1 cellular context compared by ENCODE assay signal in genomic region chr19:11230621-11231386, GRCh38.
TF ChIP-seq lines count a peak whose summit lies in the region.

No MANE protein-coding gene starts in this region.

TF ChIP-seq in HepG2, 621 proteins besides CTCF, POLR2A, EP300 and RAD21 (continued from another document and continues in another):
- TF ChIP-seq REPIN1 (CRISPR knock-in tag; IDR thresholded peaks at IDR 0.05; ENCODE audit: borderline replicate concordance, low read depth), result no peak
- no peak for TF ChIP-seq ELF1 (CRISPR knock-in tag; IDR thresholded peaks at IDR 0.05)
- no peak for TF ChIP-seq YEATS4 (CRISPR knock-in tag; IDR thresholded peaks at IDR 0.05; ENCODE audit: borderline replicate concordance)
- TF ChIP-seq NFIC (IDR thresholded peaks at IDR 0.05; ENCODE audit: low read length), result no peak
- no peak for TF ChIP-seq PRDM10 (CRISPR knock-in tag; IDR thresholded peaks at IDR 0.05; ENCODE audit: low read depth)
- TF ChIP-seq ZZZ3 (CRISPR knock-in tag; IDR thresholded peaks at IDR 0.05; ENCODE audit: borderline replicate concordance), result no peak
- TF ChIP-seq HDAC1 (CRISPR knock-in tag; IDR thresholded peaks at IDR 0.05), result peak; percentile 26; the same call in 1 of the 2 replicates
- no peak for TF ChIP-seq NFRKB (IDR thresholded peaks at IDR 0.05)
- TF ChIP-seq HBP1 (CRISPR knock-in tag; IDR thresholded peaks at IDR 0.05; ENCODE audit: low read depth), result no peak
- TF ChIP-seq NFE2L2 (IDR thresholded peaks at IDR 0.05; ENCODE audit: low read length), result no peak
- no peak for TF ChIP-seq ZBTB1 (CRISPR knock-in tag; IDR thresholded peaks at IDR 0.05; ENCODE audit: borderline replicate concordance)
- TF ChIP-seq BCL3 (CRISPR knock-in tag; IDR thresholded peaks at IDR 0.05), result 0 out of 2 replicates have a peak, but pooled peaks have one; percentile 12
- no peak for TF ChIP-seq MIER2 (CRISPR knock-in tag; IDR thresholded peaks at IDR 0.05)
- no peak for TF ChIP-seq MEIS1 (CRISPR knock-in tag; IDR thresholded peaks at IDR 0.05; ENCODE audit: borderline replicate concordance)
- no peak for TF ChIP-seq MAX (IDR thresholded peaks at IDR 0.05)
- TF ChIP-seq ZFP90 (CRISPR knock-in tag; IDR thresholded peaks at IDR 0.05; ENCODE audit: borderline replicate concordance), result no peak
- no peak for TF ChIP-seq ZSCAN29 (CRISPR knock-in tag; conservative IDR thresholded peaks at IDR 0.05)
- TF ChIP-seq LCORL (IDR thresholded peaks at IDR 0.05), result no peak
- TF ChIP-seq LCORL (CRISPR knock-in tag; IDR thresholded peaks at IDR 0.05), result no peak
- TF ChIP-seq MIER3 (CRISPR knock-in tag; IDR thresholded peaks at IDR 0.05; ENCODE audit: borderline replicate concordance), result no peak
- TF ChIP-seq RCOR2 (CRISPR knock-in tag; IDR thresholded peaks at IDR 0.05), result 0 out of 2 replicates have a peak, but pooled peaks have one; percentile 20
- TF ChIP-seq SUZ12 (IDR thresholded peaks at IDR 0.05; ENCODE audit: low read depth, low read length), result no peak
- TF ChIP-seq NFYB (CRISPR knock-in tag; IDR thresholded peaks at IDR 0.05), result no peak
- TF ChIP-seq ZNF264 (CRISPR knock-in tag; IDR thresholded peaks at IDR 0.05), result no peak
- 0 out of 2 replicates have a peak, but pooled peaks have one; percentile 19 for TF ChIP-seq RBFOX2 (IDR thresholded peaks at IDR 0.05; ENCODE audit: low read depth, low read length)
- no peak for TF ChIP-seq SSRP1 (CRISPR knock-in tag; IDR thresholded peaks at IDR 0.05)
- TF ChIP-seq ZNF501 (CRISPR knock-in tag; IDR thresholded peaks at IDR 0.05), result peak; percentile 45; the same call in 1 of the 2 replicates
- peak; percentile 55 for TF ChIP-seq ZFX (CRISPR knock-in tag; IDR thresholded peaks at IDR 0.05; ENCODE audit: low read depth)
- TF ChIP-seq ZNF572 (CRISPR knock-in tag; IDR thresholded peaks at IDR 0.05), result no peak
- no peak for TF ChIP-seq RELA (CRISPR knock-in tag; IDR thresholded peaks at IDR 0.05)
- TF ChIP-seq POLR2G (IDR thresholded peaks at IDR 0.05; ENCODE audit: low read depth, low read length), result no peak
- 0 out of 2 replicates have a peak, but pooled peaks have one; percentile 10 for TF ChIP-seq NCOA2 (CRISPR knock-in tag; IDR thresholded peaks at IDR 0.05)
- no peak for TF ChIP-seq ESRRA (CRISPR knock-in tag; IDR thresholded peaks at IDR 0.05; ENCODE audit: low read depth)
- TF ChIP-seq MBNL3 (CRISPR knock-in tag; conservative IDR thresholded peaks at IDR 0.05), result no peak
- TF ChIP-seq ZNF20 (CRISPR knock-in tag; IDR thresholded peaks at IDR 0.05), result no peak
- TF ChIP-seq ZFY (CRISPR knock-in tag; IDR thresholded peaks at IDR 0.05), result peak; percentile 41; the same call in 1 of the 2 replicates
- no peak for TF ChIP-seq HOXD1 (CRISPR knock-in tag; IDR thresholded peaks at IDR 0.05)
- no peak for TF ChIP-seq ZUFSP (CRISPR knock-in tag; IDR thresholded peaks at IDR 0.05; ENCODE audit: borderline replicate concordance)
- no peak for TF ChIP-seq KDM6A (CRISPR knock-in tag; IDR thresholded peaks at IDR 0.05; ENCODE audit: low read depth)
- no peak for TF ChIP-seq JUND (CRISPR knock-in tag; IDR thresholded peaks at IDR 0.05)
- TF ChIP-seq HHEX (CRISPR knock-in tag; IDR thresholded peaks at IDR 0.05), result no peak
- TF ChIP-seq ZNF670 (CRISPR knock-in tag; IDR thresholded peaks at IDR 0.05; ENCODE audit: borderline replicate concordance), result no peak
- TF ChIP-seq ADNP (CRISPR knock-in tag; IDR thresholded peaks at IDR 0.05), result peak; percentile 79; the same call in 1 of the 2 replicates
- 0 out of 2 replicates have a peak, but pooled peaks have one; percentile 20 for TF ChIP-seq ZBTB43 (CRISPR knock-in tag; conservative IDR thresholded peaks at IDR 0.05)
- no peak for TF ChIP-seq ZNF619 (CRISPR knock-in tag; IDR thresholded peaks at IDR 0.05)
- TF ChIP-seq NR0B2 (CRISPR knock-in tag; IDR thresholded peaks at IDR 0.05), result no peak
- TF ChIP-seq SRY (CRISPR knock-in tag; IDR thresholded peaks at IDR 0.05), result no peak
- TF ChIP-seq ZNF331 (CRISPR knock-in tag; IDR thresholded peaks at IDR 0.05), result no peak
- no peak for TF ChIP-seq NR2F1 (CRISPR knock-in tag; IDR thresholded peaks at IDR 0.05)
- TF ChIP-seq CBX1 (IDR thresholded peaks at IDR 0.05; ENCODE audit: low read depth), result no peak
- no peak for TF ChIP-seq ZNF761 (CRISPR knock-in tag; conservative IDR thresholded peaks at IDR 0.05)
- TF ChIP-seq TRAFD1 (CRISPR knock-in tag; IDR thresholded peaks at IDR 0.05; ENCODE audit: borderline replicate concordance), result no peak
- no peak for TF ChIP-seq CREB1 (IDR thresholded peaks at IDR 0.05)
- no peak for TF ChIP-seq CREB1 (CRISPR knock-in tag; IDR thresholded peaks at IDR 0.05)
